10 cellular contexts compared by ENCODE assay signal in genomic region chr4:144709793-144710525, GRCh38.
DNase-seq lines count a peak whose midpoint lies in the region; ATAC-seq, FAIRE-seq and TF ChIP-seq lines count a peak whose summit lies in the region.
"Had no signal": no experiment of that assay in that cellular context is flagged by ENCODE, and none has a peak within 500 bp of the region (broad histone marks: within the 10 kb centered on the region; RNA-seq: fewer than 3 reads in every experiment).

No MANE protein-coding gene starts in this region.

- TF ChIP-seq CTCF in heart right ventricle (IDR thresholded peaks at IDR 0.05) (no peak), mammary epithelial cell (conservative IDR thresholded peaks at IDR 0.05 in 1 of 2, IDR thresholded peaks at IDR 0.05 in 1 of 2; ENCODE audit: extremely low read depth in 1 of 2, insufficient read depth in 1 of 2, low read depth in 1 of 2, low read length in 2 of 2) (no peak), ovary (IDR thresholded peaks at IDR 0.05) (no peak)

- BruUV-seq in mammary epithelial cell (replicated peaks; lab: Mats Ljungman, UMichigan) = no TSS peak

- no peak for FAIRE-seq in urothelium cell line (lab: Jason Lieb, UNC)

- in situ Hi-C loops in mammary epithelial cell (cut with MboI; ENCODE audit: low sequenced_read_pairs in 2 of 2) = no loop called here

- intact Hi-C loops in heart right ventricle (cut with DNase I) = no loop called here
- intact Hi-C loops in cardiac septum (cut with DNase I) = no loop called here
- intact Hi-C loops in mammary epithelial cell (cut with micrococcal nuclease) = no loop called here
- intact Hi-C loops in ovary (cut with DNase I) = no loop called here

- dilution Hi-C loops in mammary epithelial cell (cut with HindIII; ENCODE audit: low sequenced_read_pairs) = no loop called here

- CTCF ChIA-PET in mammary epithelial cell (lab: Charles Lee; ENCODE audit: low non-redundant PET) = no interaction called here

- H3K4me1 ChIP-seq in heart right ventricle (peaks cover 0 to 23% (median 0%) of the 10 kb centered on the region in 9 donors), mammary epithelial cell (ENCODE audit: insufficient read depth, low read length) (peaks cover 27% of the 10 kb centered on the region), ovary (ENCODE audit: insufficient read depth) (peaks cover 3% of the 10 kb centered on the region)
- H3K4me1 ChIP-seq: sigmoid colon had no signal

- peak overlapping the region; percentile 6 for H2AFZ ChIP-seq in mammary epithelial cell (ENCODE audit: low read depth, low read length)

- no peak for TF ChIP-seq EP300 in ovary (IDR thresholded peaks at IDR 0.05)

- peak; percentile 57 to 96 (median 78) for ATAC-seq in heart right ventricle
- ATAC-seq in activated naive CD4-positive, alpha-beta T cell treated with anti-CD3 and anti-CD28 coated beads, Interleukin-2, amount 50 U/mL, for 72 hours = no peak

- H4K20me1 ChIP-seq in mammary epithelial cell (ENCODE audit: insufficient read depth, low read length) = no peaks in the 10 kb centered on the region

- H3K9ac ChIP-seq in mammary epithelial cell (ENCODE audit: insufficient read depth, low read length) = no peak overlapping the region

- no peaks in the 10 kb centered on the region for H3K9me3 ChIP-seq in heart right ventricle
- H3K9me3 ChIP-seq in mammary epithelial cell (replicated peaks; ENCODE audit: insufficient read depth, low read length) = no peaks in the 10 kb centered on the region
- no peaks in the 10 kb centered on the region for H3K9me3 ChIP-seq in ovary
- H3K9me3 ChIP-seq: sigmoid colon had no signal

- peak in 1 of 2 donors; percentile 18 for DNase-seq in heart right ventricle
- DNase-seq in cardiac septum (ENCODE audit: low spot score) = no peak
- peak; percentile 92 for DNase-seq in mammary epithelial cell
- DNase-seq in inferior parietal cortex (ENCODE audit: extremely low spot score) = peak; percentile 85
- peak; percentile 70 for DNase-seq in urothelium cell line (ENCODE audit: low spot score)
- no peak for DNase-seq in activated T-cell treated with anti-CD3 and anti-CD28 coated beads for 4 hours
- no peak for DNase-seq in activated naive CD4-positive, alpha-beta T cell treated with anti-CD3 and anti-CD28 coated beads, Interleukin-2, amount 50 U/mL, for 72 hours (ENCODE audit: low spot score in 2 of 2)
- DNase-seq in ovary = no peak
- DNase-seq: sigmoid colon, T-helper 9 cell had no signal

- no peak for TF ChIP-seq POLR2A in ovary (IDR thresholded peaks at IDR 0.05)

- no peak overlapping the region for H3K27ac Mint-ChIP-seq in activated naive CD4-positive, alpha-beta T cell treated with anti-CD3 and anti-CD28 coated beads, Interleukin-2, amount 50 U/mL, for 72 hours

- H3K27ac ChIP-seq in heart right ventricle = peak overlapping the region in 3 of 10 donors; percentile 35 to 52 (median 40)
- H3K27ac ChIP-seq in mammary epithelial cell (ENCODE audit: insufficient read depth, low read depth, low read length) = peak overlapping the region; percentile 84
- no peak overlapping the region for H3K27ac ChIP-seq in ovary
- H3K27ac ChIP-seq: sigmoid colon had no signal

- no peak overlapping the region for H3K4me3 ChIP-seq in heart right ventricle
- H3K4me3 ChIP-seq in mammary epithelial cell (replicated peaks in 1 of 3; ENCODE audit: insufficient read depth in 1 of 3, low read depth in 2 of 3, low read length in 3 of 3) = no peak overlapping the region
- no peak overlapping the region for H3K4me3 ChIP-seq in ovary
- H3K4me3 ChIP-seq: sigmoid colon had no signal

- no peak overlapping the region for H3K4me2 ChIP-seq in mammary epithelial cell (ENCODE audit: insufficient read depth, low read depth, low read length)

- H3K9me3 Mint-ChIP-seq in activated naive CD4-positive, alpha-beta T cell treated with anti-CD3 and anti-CD28 coated beads, Interleukin-2, amount 50 U/mL, for 72 hours = no peaks in the 10 kb centered on the region

- 76 to 84% methylated on average over 5 of the region's 5 CpGs for WGBS in heart right ventricle, 2 donors
- 59% methylated on average over 5 of the region's 5 CpGs for WGBS in mammary epithelial cell (ENCODE audit: low coverage, missing lambda C conversion rate)
- WGBS in ovary, 3 donors = 91 to 98% (median 92%) methylated on average over 5 of the region's 5 CpGs

- no peaks in the 10 kb centered on the region for H3K36me3 Mint-ChIP-seq in activated naive CD4-positive, alpha-beta T cell treated with anti-CD3 and anti-CD28 coated beads, Interleukin-2, amount 50 U/mL, for 72 hours

- no peaks in the 10 kb centered on the region for H3K27me3 ChIP-seq in heart right ventricle
- no peaks in the 10 kb centered on the region for H3K27me3 ChIP-seq in mammary epithelial cell (ENCODE audit: insufficient read depth, low read length)
- H3K27me3 ChIP-seq in ovary = no peaks in the 10 kb centered on the region
- H3K27me3 ChIP-seq: sigmoid colon had no signal

- H3K79me2 ChIP-seq in mammary epithelial cell (ENCODE audit: insufficient read depth, low read length) = no peaks in the 10 kb centered on the region

- H3K36me3 ChIP-seq in heart right ventricle = no peaks in the 10 kb centered on the region
- no peaks in the 10 kb centered on the region for H3K36me3 ChIP-seq in mammary epithelial cell (ENCODE audit: insufficient read depth, low read length)
- no peaks in the 10 kb centered on the region for H3K36me3 ChIP-seq in ovary
- H3K36me3 ChIP-seq: sigmoid colon had no signal

Comparison
In these comparisons a context has a peak if more than half of its experiments do, and no peak if none do; other contexts are left out.
1. ATAC-seq: peak in heart right ventricle (8 of 8); none in activated naive CD4-positive, alpha-beta T cell treated with anti-CD3 and anti-CD28 coated beads, Interleukin-2, amount 50 U/mL, for 72 hours (0 of 2).
2. DNase-seq: peak in mammary epithelial cell (single experiment), inferior parietal cortex (single experiment) and urothelium cell line (single experiment); none in cardiac septum (single experiment), activated T-cell treated with anti-CD3 and anti-CD28 coated beads for 4 hours (single experiment), activated naive CD4-positive, alpha-beta T cell treated with anti-CD3 and anti-CD28 coated beads, Interleukin-2, amount 50 U/mL, for 72 hours (0 of 2) and ovary (0 of 5).